ENCODE assay signal across 1 cellular context in genomic region chr4:122854860-122855259, GRCh38.
TF ChIP-seq lines count a peak whose summit lies in the region.

No MANE protein-coding gene starts in this region.

TF ChIP-seq in WTC11, 78 proteins besides CTCF, POLR2A, EP300 and RAD21 (continued from another document):
- TF ChIP-seq AFF4 (CRISPR knock-in tag; IDR thresholded peaks at IDR 0.05; ENCODE audit: borderline replicate concordance) (no peak), CREB1 (CRISPR knock-in tag; IDR thresholded peaks at IDR 0.05) (no peak), SP1 (CRISPR knock-in tag; conservative IDR thresholded peaks at IDR 0.05) (no peak), CDX4 (CRISPR knock-in tag; IDR thresholded peaks at IDR 0.05; ENCODE audit: borderline replicate concordance) (no peak), ARID4B (CRISPR knock-in tag; IDR thresholded peaks at IDR 0.05; ENCODE audit: borderline replicate concordance) (no peak), HMGXB4 (CRISPR knock-in tag; IDR thresholded peaks at IDR 0.05) (no peak), ZNF138 (CRISPR knock-in tag; conservative IDR thresholded peaks at IDR 0.05) (no peak), USF1 (CRISPR knock-in tag; IDR thresholded peaks at IDR 0.05) (no peak), OVOL2 (CRISPR knock-in tag; IDR thresholded peaks at IDR 0.05; ENCODE audit: borderline replicate concordance) (no peak)
TF ChIP-seq in WTC11: peak in this region for 0.
